Comparison of ENCODE assay signal across 8 cellular contexts in genomic region chr16:4270595-4270994, GRCh38. TPM values are rescaled to one million over a fixed set of nuclear protein-coding genes. Genes with fewer than 3 reads are reported as not detected.
DNase-seq lines count a peak whose midpoint lies in the region; ATAC-seq and TF ChIP-seq lines count a peak whose summit lies in the region.

No MANE protein-coding gene starts in this region.

- H3K4me3 ChIP-seq in iPS-20b (ENCODE audit: low read length) (peak overlapping the region; percentile 65), stomach (peak overlapping the region; percentile 73 to 99 (median 88))

- H3K27ac ChIP-seq in iPS-20b (ENCODE audit: low read length) (no peak overlapping the region), stomach (peak overlapping the region in 3 of 5 donors; percentile 90 to 93 (median 92))

- no peaks in the 10 kb centered on the region for H3K36me3 Mint-ChIP-seq in activated CD8-positive, alpha-beta memory T cell treated with anti-CD3 and anti-CD28 coated beads, Interleukin-2, amount 10 ng/mL, durations not matched to agents 7 days and 5 days
- peaks cover 3% of the 10 kb centered on the region for H3K36me3 Mint-ChIP-seq in activated CD4-positive, alpha-beta memory T cell treated with anti-CD3 and anti-CD28 coated beads for 36 hours

- H3K9me3 ChIP-seq in iPS-20b (ENCODE audit: insufficient read depth, low read depth, low read length) (no peaks in the 10 kb centered on the region), stomach (no peaks in the 10 kb centered on the region)

- no peak for TF ChIP-seq EP300 in stomach (IDR thresholded peaks at IDR 0.05)

- no peak for TF ChIP-seq CTCF in stomach (IDR thresholded peaks at IDR 0.05)

- peak overlapping the region; percentile 84; the same call in 1 of the 2 replicates for H3K9ac ChIP-seq in iPS-20b (ENCODE audit: low read depth, low read length)

- intact Hi-C loops in activated CD4-positive, alpha-beta memory T cell treated with anti-CD3 and anti-CD28 coated beads for 36 hours (cut with micrococcal nuclease): loop anchor here (5.0 to 10.0 kb wide), 3 partner anchors 57 to 204 kb away; partner anchors contain the start of genes CORO7, HMOX2 and NMRAL1
- intact Hi-C loops in stomach (cut with DNase I; ENCODE audit: low total_unique reads): no loop called here

- peak overlapping the region; percentile 93 for H3K27ac Mint-ChIP-seq in activated CD8-positive, alpha-beta memory T cell treated with anti-CD3 and anti-CD28 coated beads, Interleukin-2, amount 10 ng/mL, durations not matched to agents 7 days and 5 days
- H3K27ac Mint-ChIP-seq in activated CD4-positive, alpha-beta memory T cell treated with anti-CD3 and anti-CD28 coated beads for 36 hours: peak overlapping the region; percentile 93

- H3K36me3 ChIP-seq in iPS-20b (ENCODE audit: insufficient read depth, low read depth, low read length) (peaks cover 4% of the 10 kb centered on the region; the same call in 1 of the 2 replicates), stomach (no peaks in the 10 kb centered on the region)

- no peak for ATAC-seq in activated CD8-positive, alpha-beta memory T cell treated with anti-CD3 and anti-CD28 coated beads, Interleukin-2, amount 10 ng/mL, durations not matched to agents 7 days and 5 days

- no peak for TF ChIP-seq POLR2A in stomach (IDR thresholded peaks at IDR 0.05)

- H3K4me3 Mint-ChIP-seq in activated CD8-positive, alpha-beta memory T cell treated with anti-CD3 and anti-CD28 coated beads, Interleukin-2, amount 10 ng/mL, durations not matched to agents 7 days and 5 days: peak overlapping the region; percentile 85
- peak overlapping the region; percentile 86 for H3K4me3 Mint-ChIP-seq in activated CD4-positive, alpha-beta memory T cell treated with anti-CD3 and anti-CD28 coated beads for 36 hours

- H3K9me3 Mint-ChIP-seq in activated CD8-positive, alpha-beta memory T cell treated with anti-CD3 and anti-CD28 coated beads, Interleukin-2, amount 10 ng/mL, durations not matched to agents 7 days and 5 days (ENCODE audit: low read depth): no peaks in the 10 kb centered on the region
- H3K9me3 Mint-ChIP-seq in activated CD4-positive, alpha-beta memory T cell treated with anti-CD3 and anti-CD28 coated beads for 36 hours: no peaks in the 10 kb centered on the region

- H3K27me3 ChIP-seq in iPS-20b (ENCODE audit: insufficient read depth, low read length) (no peaks in the 10 kb centered on the region), stomach (no peaks in the 10 kb centered on the region)

- CTCF ChIA-PET in activated CD8-positive, alpha-beta memory T cell treated with anti-CD3 and anti-CD28 coated beads, Interleukin-2, amount 10 ng/mL, durations not matched to agents 7 days and 5 days (lab: Charles Lee): interaction anchor here (1.0 to 15.2 kb wide), 6 partner anchors 14 to 137 kb away, joined by 3 to 218 read pairs (median 4); no protein-coding TSS in a partner anchor
- CTCF ChIA-PET in activated CD4-positive, alpha-beta memory T cell treated with anti-CD3 and anti-CD28 coated beads for 36 hours (lab: Charles Lee): interaction anchor here (1.1 to 3.2 kb wide), 5 partner anchors 16 to 132 kb away, joined by 3 to 57 read pairs (median 5); no protein-coding TSS in a partner anchor

- H3K27me3 Mint-ChIP-seq in activated CD8-positive, alpha-beta memory T cell treated with anti-CD3 and anti-CD28 coated beads, Interleukin-2, amount 10 ng/mL, durations not matched to agents 7 days and 5 days: no peaks in the 10 kb centered on the region
- H3K27me3 Mint-ChIP-seq in activated CD4-positive, alpha-beta memory T cell treated with anti-CD3 and anti-CD28 coated beads for 36 hours: no peaks in the 10 kb centered on the region

- H3K4me1 ChIP-seq in iPS-20b (ENCODE audit: insufficient read depth, low read length): no peaks in the 10 kb centered on the region
- peaks cover 7 to 38% (median 32%) of the 10 kb centered on the region in 4 donors for H3K4me1 ChIP-seq in stomach

- DNase-seq in activated CD8-positive, alpha-beta memory T cell treated with anti-CD3 and anti-CD28 coated beads, Interleukin-2, amount 10 ng/mL, durations not matched to agents 7 days and 5 days: no peak
- no peak for DNase-seq in activated CD8-positive, alpha-beta memory T cell treated with anti-CD3 and anti-CD28 coated beads, Interleukin-2, amount 50 U/mL, for 4 hours
- DNase-seq in activated CD4-positive, alpha-beta memory T cell treated with anti-CD3 and anti-CD28 coated beads for 36 hours: no peak
- DNase-seq in stomach (no peak), SKM-1 (lab: John Stamatoyannopoulos, UW; ENCODE audit: unreplicated experiment) (no peak), NCI-H526 (lab: John Stamatoyannopoulos, UW) (no peak), NCI-H1930 (lab: John Stamatoyannopoulos, UW) (no peak)

- H3K4me1 Mint-ChIP-seq in activated CD8-positive, alpha-beta memory T cell treated with anti-CD3 and anti-CD28 coated beads, Interleukin-2, amount 10 ng/mL, durations not matched to agents 7 days and 5 days: peaks cover 21% of the 10 kb centered on the region
- H3K4me1 Mint-ChIP-seq in activated CD4-positive, alpha-beta memory T cell treated with anti-CD3 and anti-CD28 coated beads for 36 hours (ENCODE audit: low read depth): peaks cover 14% of the 10 kb centered on the region

- WGBS in stomach, 5 donors: 85 to 91% (median 89%) methylated on average over 6 to 7 of the region's 7 CpGs

- POLR2A ChIA-PET in activated CD4-positive, alpha-beta memory T cell treated with anti-CD3 and anti-CD28 coated beads for 36 hours (lab: Charles Lee): interaction anchor here (1.1 to 4.8 kb wide), 4 partner anchors 17 to 332 kb away, joined by 3 to 48 read pairs (median 4); partner anchors contain the start of gene HMOX2

RNA-seq across cellular contexts. Expression of gene TFAP4, which starts 2.2 kb away (rescaled TPM):
- total RNA-seq in activated CD8-positive, alpha-beta memory T cell treated with anti-CD3 and anti-CD28 coated beads, Interleukin-2, amount 10 ng/mL, durations not matched to agents 7 days and 5 days: 10 to 100 TPM; 18.0 to 27.2 TPM
- total RNA-seq in activated CD4-positive, alpha-beta memory T cell treated with anti-CD3 and anti-CD28 coated beads for 36 hours: 10 to 100 TPM; 24.5 to 24.7 TPM
- 10 to 100 TPM in 1 of 5 donors, 1 to 10 TPM in 3, not detected in 1; 4.9 to 17.4 (median 6.5) TPM for total RNA-seq in stomach
- 1 to 10 TPM; 4.9 to 7.1 (median 5.5) TPM for polyA plus RNA-seq in stomach

RNA-seq across cellular contexts. Expression of gene SRL, which starts 28.7 kb away (rescaled TPM):
- total RNA-seq in activated CD8-positive, alpha-beta memory T cell treated with anti-CD3 and anti-CD28 coated beads, Interleukin-2, amount 10 ng/mL, durations not matched to agents 7 days and 5 days: not detected
- not detected for total RNA-seq in activated CD4-positive, alpha-beta memory T cell treated with anti-CD3 and anti-CD28 coated beads for 36 hours
- under 1 TPM in 1 of 5 donors, not detected in 4; 0.92 TPM for total RNA-seq in stomach
- polyA plus RNA-seq in stomach: 1 to 10 TPM in 1 of 3 donors, under 1 TPM in 2; 0.31 to 1.5 (median 0.38) TPM

RNA-seq across cellular contexts. Expression of gene GLIS2, which starts 45.3 kb away (rescaled TPM):
- under 1 TPM; 0.55 to 0.63 TPM for total RNA-seq in activated CD8-positive, alpha-beta memory T cell treated with anti-CD3 and anti-CD28 coated beads, Interleukin-2, amount 10 ng/mL, durations not matched to agents 7 days and 5 days
- under 1 TPM; 0.52 to 0.68 TPM for total RNA-seq in activated CD4-positive, alpha-beta memory T cell treated with anti-CD3 and anti-CD28 coated beads for 36 hours
- total RNA-seq in stomach: 10 to 100 TPM in 1 of 5 donors, 1 to 10 TPM in 4; 3.2 to 21.0 (median 4.6) TPM
- 1 to 10 TPM; 4.4 to 9.0 (median 5.8) TPM for polyA plus RNA-seq in stomach
